ENCODE assay signal across 12 cellular contexts in the genomic region with DNA sequence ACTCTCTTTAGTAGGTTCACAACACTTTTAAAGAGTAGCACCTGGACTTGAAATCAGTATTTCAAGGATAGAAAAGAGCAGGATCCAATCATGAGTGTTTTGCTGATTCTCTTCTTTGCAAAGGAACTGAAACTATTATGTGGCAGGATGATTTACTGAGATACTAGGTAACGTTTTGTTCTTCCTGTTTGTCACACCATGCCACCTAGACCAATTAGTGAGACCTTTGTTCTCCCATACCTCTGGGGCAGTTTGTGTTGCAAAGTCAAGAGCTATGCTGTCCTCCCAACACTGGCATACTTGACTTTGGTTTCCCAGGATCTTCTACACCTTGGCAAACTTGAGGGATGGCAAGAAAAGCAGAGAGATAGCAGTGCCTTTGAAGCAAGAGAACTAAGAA. TPM values are rescaled to one million over a fixed set of nuclear protein-coding genes. Genes with fewer than 3 reads are reported as not detected.
DNase-seq lines count a peak whose midpoint lies in the region; ATAC-seq and FAIRE-seq lines count a peak whose summit lies in the region.
"Had no signal": no experiment of that assay in that cellular context is flagged by ENCODE, and none has a peak within 500 bp of the region (broad histone marks: within the 10 kb centered on the region; RNA-seq: fewer than 3 reads in every experiment).

No MANE protein-coding gene starts in this region.

- no peaks in the 10 kb centered on the region for H3K9me3 Mint-ChIP-seq in naive B cell

- H3K36me3 Mint-ChIP-seq in naive B cell = no peaks in the 10 kb centered on the region

- peak overlapping the region in 3 of 8 donors; percentile 2 to 63 (median 48) for H3K4me3 Mint-ChIP-seq in naive B cell

- DNase-seq in GM19239 (ENCODE audit: insufficient read length, low spot score) (no peak), naive B cell (no peak), NCI-H2227 treated with DMSO at 0.1 percent for 48 hours (lab: John Stamatoyannopoulos, UW) (no peak)
- DNase-seq in stimulated activated CD4-positive, alpha-beta T cell treated with anti-CD3 and anti-CD28 coated beads, Interleukin-4, amount 100 ng/mL, for 4 hours = no peak
- DNase-seq: EL; GOT3; PC-9; stimulated activated CD4-positive, alpha-beta T cell treated with anti-CD3 and anti-CD28 coated beads, Interleukin-2, amount 100 ng/mL, for 48 hours had no signal

- H3K27ac Mint-ChIP-seq in naive B cell = peak overlapping the region in 5 of 6 donors; percentile 19 to 93 (median 63)

- peak; percentile 70 for ATAC-seq in GM21786 (IDR thresholded peaks at IDR 0.05; ENCODE audit: unreplicated experiment)
- peak; percentile 73 for ATAC-seq in HG03460 (IDR thresholded peaks at IDR 0.05; ENCODE audit: unreplicated experiment)
- peak in 1 of 2 donors; percentile 36 for ATAC-seq in naive B cell (ENCODE audit: low read depth in 2 of 2)
- ATAC-seq in HG03045 (IDR thresholded peaks at IDR 0.05; ENCODE audit: unreplicated experiment) = no peak
- ATAC-seq: activated CD4-positive, CD25-positive, alpha-beta regulatory T cell treated with anti-CD3 and anti-CD28 coated beads, Interleukin-2, amount 50 U/mL, for 24 hours had no signal

- H3K4me1 Mint-ChIP-seq in naive B cell = peaks cover 17 to 34% (median 18%) of the 10 kb centered on the region in 3 donors

- peak; percentile 97 for FAIRE-seq in GM19239 (lab: Jason Lieb, UNC)

- H3K27me3 Mint-ChIP-seq in naive B cell = peaks cover 0 to 11% (median 3%) of the 10 kb centered on the region in 3 donors

RNA-seq across cellular contexts. Expression of a gene that starts 43.4 kb away (rescaled TPM):
- under 1 TPM in 3 of 6 donors, not detected in 3; 0.17 to 0.19 (median 0.17) TPM for polyA plus RNA-seq in naive B cell (ENCODE audit: low read depth in 6 of 6)
